ENCODE assay signal across 15 cellular contexts in the genomic region with DNA sequence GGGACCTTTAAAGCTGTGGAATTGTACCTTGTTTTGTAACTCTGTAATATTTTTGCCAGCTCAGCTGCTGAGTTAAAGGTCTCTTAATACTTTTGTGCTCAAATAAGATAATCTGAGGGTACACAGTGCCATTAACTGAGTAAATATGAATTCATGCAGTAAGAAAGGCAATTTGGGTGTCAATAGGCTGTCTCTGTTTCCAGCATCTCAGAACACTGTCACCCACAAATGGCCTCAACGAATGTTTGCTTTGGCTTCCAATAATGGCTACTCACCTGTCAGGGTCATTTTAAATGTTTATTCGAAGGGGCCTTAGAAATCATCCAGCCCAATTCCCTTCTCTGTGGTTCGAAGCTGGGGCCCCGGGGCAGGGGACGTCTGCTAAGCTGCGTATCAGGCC.
"Had no signal": no experiment of that assay in that cellular context is flagged by ENCODE, and none has a peak within 500 bp of the region (broad histone marks: within the 10 kb centered on the region; RNA-seq: fewer than 3 reads in every experiment).

No MANE protein-coding gene starts in this region.

- H3K4me3 ChIP-seq: cardiac muscle cell, esophagus muscularis mucosa, mucosa of descending colon, prostate gland had no signal

- H3K27me3 ChIP-seq: cardiac muscle cell, esophagus muscularis mucosa had no signal

- H3K9me3 ChIP-seq: esophagus muscularis mucosa, mucosa of descending colon, prostate gland had no signal

- H3K27ac ChIP-seq: prostate gland, VCaP had no signal

- DNase-seq: activated CD4-positive, alpha-beta memory T cell treated with anti-CD3 and anti-CD28 coated beads for 36 hours; activated naive CD8-positive, alpha-beta T cell treated with anti-CD3 and anti-CD28 coated beads, Interleukin-2, amount 50 U/mL, for 24 hours; activated T-cell treated with anti-CD3 and anti-CD28 coated beads, Interleukin-2, amount 50 U/mL, for 48 hours; glutamatergic neuron; mammary epithelial cell; mucosa of descending colon; natural killer cell; stimulated activated CD4-positive, alpha-beta T cell treated with anti-CD3 and anti-CD28 coated beads, Interleukin-12 subunit alpha, Interleukin-12 subunit beta, amount 100 ng/mL, for 4 hours; stimulated activated naive CD4-positive, alpha-beta T cell; substantia nigra; trophoblast cell had no signal

- H3K4me1 ChIP-seq: prostate gland had no signal
